Comparison of ENCODE assay signal across 23 cellular contexts in genomic region chr13:108060111-108060510, GRCh38.
A peak's percentile ranks its signal among the peaks of the same experiment; 100 is the strongest.
DNase-seq lines count a peak whose midpoint lies in the region; ATAC-seq and TF ChIP-seq lines count a peak whose summit lies in the region.
"Had no signal": no experiment of that assay in that cellular context is flagged by ENCODE, and none has a peak within 500 bp of the region (broad histone marks: within the 10 kb centered on the region; RNA-seq: fewer than 3 reads in every experiment).

No MANE protein-coding gene starts in this region.

- H3K4me1 ChIP-seq in GM23338 (ENCODE audit: insufficient read depth): peaks cover 5% of the 10 kb centered on the region; the same call in 1 of the 2 replicates
- H3K4me1 ChIP-seq in endodermal cell (ENCODE audit: control insufficient read depth, insufficient read depth, low read length): no peaks in the 10 kb centered on the region
- H3K4me1 ChIP-seq in mesendoderm (ENCODE audit: control insufficient read depth, low read depth, low read length): no peaks in the 10 kb centered on the region

- no peak overlapping the region for H3K23ac ChIP-seq in mesendoderm (ENCODE audit: low read length)

- no peak overlapping the region for H4K8ac ChIP-seq in mesendoderm (ENCODE audit: low read depth, low read length)

- no peak overlapping the region for H3K56ac ChIP-seq in mesendoderm (ENCODE audit: low read length)

- WGBS in endodermal cell (ENCODE audit: insufficient coverage in 1 of 2, insufficient read length in 1 of 2), 2 experiments: 58 to 68% methylated on average over 5 to 6 of the region's 6 CpGs
- WGBS in mesendoderm (ENCODE audit: extremely low coverage, insufficient coverage, low lambda C conversion rate): no CpG with 5 or more reads among the region's 6 CpGs

- no peak overlapping the region for H4K5ac ChIP-seq in mesendoderm (ENCODE audit: low read length)

- H3K9me3 Mint-ChIP-seq in GM23338 (peaks cover 35% of the 10 kb centered on the region), endodermal cell (peaks cover 23% of the 10 kb centered on the region)

- H3K4me1 Mint-ChIP-seq in GM23338 (no peaks in the 10 kb centered on the region; the same call in 2 of the 3 replicates), endodermal cell (no peaks in the 10 kb centered on the region)

- H3F3A ChIP-seq in GM23338 (replicated peaks; ENCODE audit: low read depth): no peaks in the 10 kb centered on the region

- peaks cover 5% of the 10 kb centered on the region for H3K27me3 Mint-ChIP-seq in GM23338 (ENCODE audit: insufficient read depth, low read depth, poor library complexity)
- H3K27me3 Mint-ChIP-seq in endodermal cell (ENCODE audit: insufficient read depth): no peaks in the 10 kb centered on the region

- H3K4ac ChIP-seq in mesendoderm (ENCODE audit: low read depth, low read length): no peak overlapping the region

- peak in 1 of 2 experiments; percentile 44; a peak in 2 of 4 replicates for TF ChIP-seq CTCF in GM23338 (conservative IDR thresholded peaks at IDR 0.05; ENCODE audit: low read depth in 2 of 2)
- no peak for TF ChIP-seq CTCF in endodermal cell (conservative IDR thresholded peaks at IDR 0.05)

- no peak overlapping the region for H2BK5ac ChIP-seq in mesendoderm (ENCODE audit: low read length)

- H3K79me1 ChIP-seq in mesendoderm (ENCODE audit: low read length): no peaks in the 10 kb centered on the region

- DNase-seq in GM23338 (ENCODE audit: low spot score): peak; percentile 65
- peak; percentile 72 for DNase-seq in NCI-H69 (lab: John Stamatoyannopoulos, UW)
- peak; percentile 64 for DNase-seq in endodermal cell
- DNase-seq in mesendoderm: peak; percentile 56
- no peak for DNase-seq in COLO829 (ENCODE audit: low spot score)
- DNase-seq in activated naive CD4-positive, alpha-beta T cell treated with anti-CD3 and anti-CD28 coated beads, Interleukin-2, amount 50 U/mL, for 16 hours: no peak
- no peak for DNase-seq in glomerular visceral epithelial cell (ENCODE audit: extremely low spot score)
- DNase-seq: DMS153; DND-41; Karpas-422; NCI-H1092; NCI-H1417 treated with DMSO at 0.1 percent for 48 hours; NCI-H1694 treated with DMSO at 0.1 percent for 48 hours; NCI-H2081; NCI-H2227 treated with DMSO at 0.1 percent for 48 hours; NCI-H524; NCI-H82; NK-92 treated with Interleukin-12 subunit alpha and Interleukin-12 subunit beta, amount 100 ng/mL, for 24 hours had no signal

- no peak overlapping the region for H3K4me3 ChIP-seq in GM23338
- no peak overlapping the region for H3K4me3 ChIP-seq in endodermal cell (ENCODE audit: low read length)
- no peak overlapping the region for H3K4me3 ChIP-seq in mesendoderm (ENCODE audit: low read length)

- ATAC-seq in GM23338: peak; percentile 93
- no peak for ATAC-seq in HG02970 (IDR thresholded peaks at IDR 0.05; ENCODE audit: low FRiP score, unreplicated experiment)
- ATAC-seq: HCT116, HepG2, Panc1 had no signal

- H3K18ac ChIP-seq in mesendoderm (ENCODE audit: low read length): no peak overlapping the region

- H2AFZ ChIP-seq in GM23338: peak overlapping the region; percentile 64; the same call in 1 of the 2 replicates

- H3K4me2 ChIP-seq in GM23338 (no peak overlapping the region), mesendoderm (ENCODE audit: low read length) (no peak overlapping the region)

- H3K4me3 Mint-ChIP-seq in GM23338: no peak overlapping the region
- no peak overlapping the region for H3K4me3 Mint-ChIP-seq in endodermal cell

- H3K27ac Mint-ChIP-seq in GM23338: no peak overlapping the region
- no peak overlapping the region for H3K27ac Mint-ChIP-seq in endodermal cell

- no peak overlapping the region for H2AK5ac ChIP-seq in mesendoderm (ENCODE audit: low read length)

- H3K27ac ChIP-seq in GM23338 (ENCODE audit: low read depth): no peak overlapping the region
- no peak overlapping the region for H3K27ac ChIP-seq in endodermal cell (ENCODE audit: low read depth, low read length)
- no peak overlapping the region for H3K27ac ChIP-seq in mesendoderm (ENCODE audit: low read depth, low read length)
- H3K27ac ChIP-seq: RWPE1 had no signal

- H3K36me3 ChIP-seq in GM23338 (ENCODE audit: insufficient read depth) (0 out of 2 replicates have a peak, but pooled peaks cover 10% of the 10 kb centered on the region), endodermal cell (ENCODE audit: control insufficient read depth, insufficient read depth, low read length) (no peaks in the 10 kb centered on the region), mesendoderm (ENCODE audit: control insufficient read depth, insufficient read depth, low read length) (no peaks in the 10 kb centered on the region)

- H2BK15ac ChIP-seq in mesendoderm (replicated peaks; ENCODE audit: low read depth): no peak overlapping the region

- H3K79me2 ChIP-seq in GM23338 (replicated peaks; ENCODE audit: insufficient read depth) (no peaks in the 10 kb centered on the region), mesendoderm (ENCODE audit: control insufficient read depth, insufficient read depth, low read length) (no peaks in the 10 kb centered on the region)

- H4K20me1 ChIP-seq in GM23338 (replicated peaks; ENCODE audit: insufficient read depth): no peaks in the 10 kb centered on the region

- no peak overlapping the region for H2BK120ac ChIP-seq in mesendoderm (ENCODE audit: low read depth, low read length)

- peaks cover 17% of the 10 kb centered on the region for H3K9me3 ChIP-seq in endodermal cell (ENCODE audit: control insufficient read depth, low read length)

- no peak overlapping the region for H3K9ac ChIP-seq in endodermal cell (ENCODE audit: extremely low read depth, low read length, poor library complexity, severe bottlenecking)
- H3K9ac ChIP-seq in mesendoderm (ENCODE audit: low read length): no peak overlapping the region

- H3K36me3 Mint-ChIP-seq in GM23338 (ENCODE audit: low read depth): peaks cover 20% of the 10 kb centered on the region; the same call in 1 of the 3 replicates
- no peaks in the 10 kb centered on the region for H3K36me3 Mint-ChIP-seq in endodermal cell (ENCODE audit: low read depth)

- H3K9me2 ChIP-seq in GM23338 (ENCODE audit: insufficient read depth): no peaks in the 10 kb centered on the region

- H3K27me3 ChIP-seq in GM23338 (ENCODE audit: insufficient read depth): no peaks in the 10 kb centered on the region
- H3K27me3 ChIP-seq in endodermal cell (ENCODE audit: control insufficient read depth, insufficient read depth, low read length, poor library complexity, severe bottlenecking): no peaks in the 10 kb centered on the region
- no peaks in the 10 kb centered on the region for H3K27me3 ChIP-seq in mesendoderm (ENCODE audit: insufficient read depth, low read length, poor library complexity)

TF ChIP-seq in GM23338, 12 proteins besides CTCF, POLR2A, EP300 and RAD21 (continues in another document):
- no peak for TF ChIP-seq ZNF114 (CRISPR knock-in tag; IDR thresholded peaks at IDR 0.05)
- TF ChIP-seq ETS1 (IDR thresholded peaks at IDR 0.05): no peak
- TF ChIP-seq EZH2 (IDR thresholded peaks at IDR 0.05; ENCODE audit: low read depth, unreplicated experiment): no peak
- TF ChIP-seq EZH2phosphoT487 (IDR thresholded peaks at IDR 0.05; ENCODE audit: unreplicated experiment): no peak
- no peak for TF ChIP-seq NANOG (IDR thresholded peaks at IDR 0.05; ENCODE audit: borderline replicate concordance)
- TF ChIP-seq REST (IDR thresholded peaks at IDR 0.05; ENCODE audit: unreplicated experiment): no peak

Comparison
In these comparisons a context has a peak if more than half of its experiments do, and no peak if none do; other contexts are left out.
1. DNase-seq: peak in GM23338 (single experiment), NCI-H69 (single experiment), endodermal cell (single experiment) and mesendoderm (single experiment); none in COLO829 (single experiment), activated naive CD4-positive, alpha-beta T cell treated with anti-CD3 and anti-CD28 coated beads, Interleukin-2, amount 50 U/mL, for 16 hours (single experiment) and glomerular visceral epithelial cell (single experiment).